14 cellular contexts compared by ENCODE assay signal in genomic region chr4:139934336-139934735, GRCh38.
DNase-seq lines count a peak whose midpoint lies in the region; ATAC-seq and TF ChIP-seq lines count a peak whose summit lies in the region.
"Had no signal": no experiment of that assay in that cellular context is flagged by ENCODE, and none has a peak within 500 bp of the region (broad histone marks: within the 10 kb centered on the region; RNA-seq: fewer than 3 reads in every experiment).

No MANE protein-coding gene starts in this region.

- H3K27ac Mint-ChIP-seq in progenitor cell of endocrine pancreas, result no peak overlapping the region
- H3K27ac Mint-ChIP-seq: activated naive CD4-positive, alpha-beta T cell treated with anti-CD3 and anti-CD28 coated beads, Interleukin-2, amount 50 U/mL, for 24 hours had no signal

- peaks cover 24% of the 10 kb centered on the region for H3K4me1 Mint-ChIP-seq in progenitor cell of endocrine pancreas (ENCODE audit: low read depth)
- H3K4me1 Mint-ChIP-seq: activated naive CD4-positive, alpha-beta T cell treated with anti-CD3 and anti-CD28 coated beads, Interleukin-2, amount 50 U/mL, for 24 hours had no signal

- DNase-seq in AG10803 (ENCODE audit: low read depth), result peak; percentile 62
- DNase-seq in NCI-H1105 (lab: John Stamatoyannopoulos, UW), result peak; percentile 30
- DNase-seq in NCI-H82 treated with DMSO at 0.1 percent for 48 hours (lab: John Stamatoyannopoulos, UW; ENCODE audit: unreplicated experiment), result peak; percentile 26
- no peak for DNase-seq in foreskin keratinocyte
- no peak for DNase-seq in progenitor cell of endocrine pancreas (ENCODE audit: low spot score, unreplicated experiment)
- no peak for DNase-seq in A172 (ENCODE audit: low spot score)
- no peak for DNase-seq in omental fat pad (ENCODE audit: low spot score)
- DNase-seq: cerebellar nuclear complex; stimulated activated CD4-positive, alpha-beta T cell treated with anti-CD3 and anti-CD28 coated beads, Interleukin-4, amount 100 ng/mL, for 4 hours; stimulated activated naive CD8-positive, alpha-beta T cell treated with anti-CD3 and anti-CD28 coated beads, Interleukin-15, Interleukin-2, amounts not matched to agents 100 U/mL and 50 U/mL, for 24 hours had no signal

- TF ChIP-seq CTCF in AG10803 (conservative IDR thresholded peaks at IDR 0.05; ENCODE audit: low read length), result no peak
- TF ChIP-seq CTCF in foreskin keratinocyte (conservative IDR thresholded peaks at IDR 0.05), result no peak
- TF ChIP-seq CTCF in progenitor cell of endocrine pancreas (IDR thresholded peaks at IDR 0.05; ENCODE audit: unreplicated experiment), result no peak
- TF ChIP-seq CTCF in omental fat pad (IDR thresholded peaks at IDR 0.05), result no peak

- no peak overlapping the region for H3K27ac ChIP-seq in foreskin keratinocyte
- H3K27ac ChIP-seq: BLaER1, esophagus muscularis mucosa had no signal

- H3K4me1 ChIP-seq in foreskin keratinocyte, result no peaks in the 10 kb centered on the region
- H3K4me1 ChIP-seq: BLaER1 had no signal

- no peaks in the 10 kb centered on the region for H3K27me3 Mint-ChIP-seq in progenitor cell of endocrine pancreas
- H3K27me3 Mint-ChIP-seq: activated naive CD4-positive, alpha-beta T cell treated with anti-CD3 and anti-CD28 coated beads, Interleukin-2, amount 50 U/mL, for 24 hours had no signal

- no peak overlapping the region for H3K4me3 ChIP-seq in AG10803 (ENCODE audit: low read length)
- H3K4me3 ChIP-seq: BLaER1, esophagus muscularis mucosa had no signal

- no peaks in the 10 kb centered on the region for H3K9me3 Mint-ChIP-seq in progenitor cell of endocrine pancreas (ENCODE audit: low read depth)
- H3K9me3 Mint-ChIP-seq: activated naive CD4-positive, alpha-beta T cell treated with anti-CD3 and anti-CD28 coated beads, Interleukin-2, amount 50 U/mL, for 24 hours had no signal

- ATAC-seq in foreskin keratinocyte (peak; percentile 57), GM21619 (IDR thresholded peaks at IDR 0.05; ENCODE audit: unreplicated experiment) (no peak), omental fat pad (ENCODE audit: low FRiP score) (no peak)
- ATAC-seq: stimulated activated naive CD8-positive, alpha-beta T cell treated with anti-CD3 and anti-CD28 coated beads, Interleukin-15, Interleukin-2, amounts not matched to agents 100 U/mL and 50 U/mL, for 24 hours had no signal

- no peaks in the 10 kb centered on the region for H3K27me3 ChIP-seq in foreskin keratinocyte
- H3K27me3 ChIP-seq: BLaER1, esophagus muscularis mucosa had no signal

- no peak overlapping the region for H3K4me3 Mint-ChIP-seq in progenitor cell of endocrine pancreas (ENCODE audit: low read depth)
- H3K4me3 Mint-ChIP-seq: activated naive CD4-positive, alpha-beta T cell treated with anti-CD3 and anti-CD28 coated beads, Interleukin-2, amount 50 U/mL, for 24 hours had no signal

- H3K36me3 Mint-ChIP-seq in progenitor cell of endocrine pancreas (ENCODE audit: insufficient read depth), result no peaks in the 10 kb centered on the region

Comparison
In these comparisons a context has a peak if more than half of its experiments do, and no peak if none do; other contexts are left out.
1. DNase-seq: peak in AG10803 (single experiment), NCI-H1105 (single experiment) and NCI-H82 treated with DMSO at 0.1 percent for 48 hours (single experiment); none in foreskin keratinocyte (0 of 2), progenitor cell of endocrine pancreas (single experiment), A172 (single experiment) and omental fat pad (single experiment).